ENCODE assay signal across 12 cellular contexts in genomic region chr5:11683666-11684065, GRCh38.
"Had no signal": no experiment of that assay in that cellular context is flagged by ENCODE, and none has a peak within 500 bp of the region (broad histone marks: within the 10 kb centered on the region; RNA-seq: fewer than 3 reads in every experiment).

No MANE protein-coding gene starts in this region.

- H3K9me3 ChIP-seq: thoracic aorta had no signal

- H3K27me3 ChIP-seq: brain microvascular endothelial cell had no signal

- H3K36me3 ChIP-seq: brain microvascular endothelial cell, thoracic aorta had no signal

- H3K27ac ChIP-seq: brain microvascular endothelial cell, skin epidermis, thoracic aorta had no signal

- DNase-seq: activated B cell treated with CpG ODN at 0.5 μM for 24 hours; activated CD4-positive, alpha-beta T cell treated with anti-CD3 and anti-CD28 coated beads, Interleukin-2, amount 10 ng/mL, durations not matched to agents 7 days and 5 days; activated T-cell treated with anti-CD3 and anti-CD28 coated beads for 4 hours; amniotic stem cell; brain microvascular endothelial cell; cerebellar nuclear complex; glutamatergic neuron; stimulated activated CD4-positive, alpha-beta T cell treated with anti-CD3 and anti-CD28 coated beads, Interleukin-4, amount 100 ng/mL, for 4 hours; stimulated activated naive CD8-positive, alpha-beta T cell treated with anti-CD3 and anti-CD28 coated beads, Interleukin-15, amount 100 ng/mL, for 72 hours had no signal

- ATAC-seq: activated T-helper 17 cell treated with anti-CD3 and anti-CD28 coated beads, Interleukin-2, amount 50 U/mL, for 72 hours; stimulated activated naive CD8-positive, alpha-beta T cell treated with anti-CD3 and anti-CD28 coated beads, Interleukin-15, amount 100 ng/mL, for 72 hours had no signal

- H3K4me3 ChIP-seq: skin epidermis, thoracic aorta had no signal
